ENCODE assay signal across 21 cellular contexts in the genomic region with DNA sequence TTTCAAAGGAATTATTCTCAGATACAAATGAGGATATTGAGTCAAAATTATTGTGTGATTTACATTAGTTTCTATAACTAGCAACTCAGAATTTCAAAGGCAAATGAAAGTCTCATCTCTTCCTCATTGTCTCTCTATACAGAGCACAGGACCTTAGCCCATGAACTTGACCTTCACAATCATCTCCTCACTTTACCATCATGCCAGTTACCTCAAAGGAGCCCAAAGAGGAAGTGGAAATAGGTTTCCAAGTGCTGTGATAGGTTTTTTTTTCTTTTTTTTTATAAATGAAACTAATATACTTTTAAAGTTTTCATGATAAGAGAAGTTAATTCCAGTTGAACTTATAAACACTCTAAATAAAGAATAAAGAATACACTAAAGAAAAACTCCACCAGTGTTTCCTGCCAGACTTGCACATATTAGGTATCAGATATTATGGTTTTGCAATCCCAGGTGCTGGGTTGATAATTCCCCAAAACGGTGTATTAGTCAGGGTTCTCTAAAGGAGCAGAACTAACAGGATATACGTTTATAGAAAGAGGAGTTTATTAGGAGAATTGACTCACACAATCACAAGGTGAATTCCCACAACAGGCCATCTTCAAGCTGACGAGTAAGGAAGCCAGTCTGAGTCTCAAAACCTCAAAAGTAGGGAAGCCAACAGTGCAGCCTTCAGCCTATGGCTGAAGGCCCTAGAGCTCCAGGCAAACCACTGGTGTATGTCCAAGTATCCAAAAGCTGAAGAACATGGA. TPM values are rescaled to one million over a fixed set of nuclear protein-coding genes. Genes with fewer than 3 reads are reported as not detected.
DNase-seq lines count a peak whose midpoint lies in the region; ATAC-seq and TF ChIP-seq lines count a peak whose summit lies in the region.
"Had no signal": no experiment of that assay in that cellular context is flagged by ENCODE, and none has a peak within 500 bp of the region (broad histone marks: within the 10 kb centered on the region; RNA-seq: fewer than 3 reads in every experiment).

No MANE protein-coding gene starts in this region.

- H3K36me3 ChIP-seq in esophagus muscularis mucosa = no peaks in the 10 kb centered on the region

- ATAC-seq in GM18868 (IDR thresholded peaks at IDR 0.05; ENCODE audit: unreplicated experiment) (peak; percentile 46), HG02610 (IDR thresholded peaks at IDR 0.05; ENCODE audit: unreplicated experiment) (no peak)
- ATAC-seq: Panc1 had no signal

- no peak overlapping the region for H3K4me3 ChIP-seq in esophagus muscularis mucosa
- H3K4me3 ChIP-seq: SK-N-MC had no signal

- no peaks in the 10 kb centered on the region for H3K27me3 ChIP-seq in esophagus muscularis mucosa

- no peak overlapping the region for H3K27ac ChIP-seq in esophagus muscularis mucosa (replicated peaks in 1 of 4)
- H3K27ac ChIP-seq: SK-N-MC had no signal

- no peak for TF ChIP-seq CTCF in esophagus muscularis mucosa (IDR thresholded peaks at IDR 0.05)

- intact Hi-C loops in esophagus muscularis mucosa (cut with DNase I) = no loop called here

- no peak for TF ChIP-seq EP300 in esophagus muscularis mucosa (IDR thresholded peaks at IDR 0.05)

- CTCF ChIA-PET in HEK293T (lab: Yijun Ruan, JAX) = no interaction called here

- POLR2A ChIA-PET in HEK293T (lab: Yijun Ruan, JAX) = no interaction called here

- DNase-seq in M059J (ENCODE audit: low read depth) (peak; percentile 8), esophagus muscularis mucosa (ENCODE audit: extremely low spot score) (peak; percentile 68), renal cortical epithelial cell (ENCODE audit: low read depth) (peak; percentile 80), pons (ENCODE audit: low spot score) (no peak), HEK293T (ENCODE audit: extremely low spot score) (no peak)
- DNase-seq: CD4-positive, CD25-positive, alpha-beta regulatory T cell; DMS53; NCI-H1092; NCI-H1417 treated with DMSO at 0.1 percent for 48 hours; NCI-H1694 treated with DMSO at 0.1 percent for 48 hours; NCI-H2081; NCI-H2227 treated with DMSO at 0.1 percent for 48 hours; NCI-H526 treated with DMSO at 0.1 percent for 48 hours; SIG-M5; SW 1271 had no signal

- TF ChIP-seq POLR2A in esophagus muscularis mucosa (IDR thresholded peaks at IDR 0.05; ENCODE audit: low read depth) = no peak

- no peaks in the 10 kb centered on the region for H3K4me1 ChIP-seq in esophagus muscularis mucosa

- WGBS in esophagus muscularis mucosa = 75% methylated on average over 3 of the region's 3 CpGs

- H3K9me3 ChIP-seq in esophagus muscularis mucosa = no peaks in the 10 kb centered on the region

TF ChIP-seq in HEK293T, 16 proteins besides CTCF, POLR2A, EP300 and RAD21:
- no peak for TF ChIP-seq PKNOX1 (IDR thresholded peaks at IDR 0.05)

RNA-seq across cellular contexts. Expression of gene ADAMTS16, which starts 50.1 kb away (rescaled TPM):
- total RNA-seq in M059J (2014; rRNA removed; shearing (Covaris generic)) = 1.4 and 2.4 TPM in 2 replicates
- 1 to 10 TPM in 1 of 4 donors, under 1 TPM in 2, not detected in 1; 0.42 to 1.1 (median 0.50) TPM for total RNA-seq in esophagus muscularis mucosa
- 0.52 and 1.3 TPM in 2 replicates for total RNA-seq in renal cortical epithelial cell
- total RNA-seq: CD4-positive, CD25-positive, alpha-beta regulatory T cell; NCI-H460; OCI-LY7 had no signal

Comparison
In these comparisons a context has a peak if more than half of its experiments do, and no peak if none do; other contexts are left out.
1. DNase-seq: peak in M059J (single experiment), esophagus muscularis mucosa (single experiment) and renal cortical epithelial cell (single experiment); none in pons (single experiment) and HEK293T (single experiment).